ENCODE assay signal across 17 cellular contexts in genomic region chr6:130459316-130459715, GRCh38.
DNase-seq lines count a peak whose midpoint lies in the region; ATAC-seq and TF ChIP-seq lines count a peak whose summit lies in the region.
"Had no signal": no experiment of that assay in that cellular context is flagged by ENCODE, and none has a peak within 500 bp of the region (broad histone marks: within the 10 kb centered on the region; RNA-seq: fewer than 3 reads in every experiment).

No MANE protein-coding gene starts in this region.

- no peaks in the 10 kb centered on the region for H3K36me3 Mint-ChIP-seq in activated CD4-positive, alpha-beta memory T cell treated with anti-CD3 and anti-CD28 coated beads for 36 hours
- H3K36me3 Mint-ChIP-seq: CD4-positive, CD25-positive, alpha-beta regulatory T cell; CD8-positive, alpha-beta T cell had no signal

- ATAC-seq in IMR-90 (ENCODE audit: low read depth) = no peak
- ATAC-seq: CD8-positive, alpha-beta T cell had no signal

- no peak for TF ChIP-seq POLR2A in IMR-90 (IDR thresholded peaks at IDR 0.05; ENCODE audit: low read depth, low read length)

- no peaks in the 10 kb centered on the region for H3K9me3 ChIP-seq in IMR-90 (ENCODE audit: control insufficient read depth, insufficient read depth, low read length)
- H3K9me3 ChIP-seq: BLaER1, Caco-2, HAP-1 had no signal

- H3K18ac ChIP-seq in IMR-90 (ENCODE audit: low read depth, low read length) = no peak overlapping the region

- no peak for DNase-seq in IMR-90
- DNase-seq in OCI-M1 (lab: John Stamatoyannopoulos, UW) = peak; percentile 26
- DNase-seq in amniotic epithelial cell (ENCODE audit: low read depth) = peak; percentile 65
- no peak for DNase-seq in activated naive CD4-positive, alpha-beta T cell (lab: John Stamatoyannopoulos, UW)
- DNase-seq in 8988T = no peak
- DNase-seq in activated CD4-positive, alpha-beta memory T cell treated with anti-CD3 and anti-CD28 coated beads for 36 hours = no peak
- DNase-seq: Caco-2; CD4-positive, CD25-positive, alpha-beta regulatory T cell; CD8-positive, alpha-beta T cell; DMS153; DND-41; GOT3; HFFc6 had no signal

- POLR2A ChIA-PET in IMR-90 (lab: Charles Lee; ENCODE audit: unreplicated experiment) = no interaction called here
- POLR2A ChIA-PET in activated CD4-positive, alpha-beta memory T cell treated with anti-CD3 and anti-CD28 coated beads for 36 hours (lab: Charles Lee) = no interaction called here

- H3K4ac ChIP-seq in IMR-90 (ENCODE audit: low read depth, low read length) = no peak overlapping the region

- H3K23ac ChIP-seq in IMR-90 (ENCODE audit: low read depth, low read length) = no peak overlapping the region

- no peaks in the 10 kb centered on the region for H3K4me1 ChIP-seq in IMR-90 (ENCODE audit: control insufficient read depth, insufficient read depth, low read length)
- H3K4me1 ChIP-seq: Caco-2, HAP-1 had no signal

- H3K27ac Mint-ChIP-seq in activated CD4-positive, alpha-beta memory T cell treated with anti-CD3 and anti-CD28 coated beads for 36 hours = no peak overlapping the region
- H3K27ac Mint-ChIP-seq: B cell; CD8-positive, alpha-beta T cell; HFFc6 had no signal

- H3K4me1 Mint-ChIP-seq in activated CD4-positive, alpha-beta memory T cell treated with anti-CD3 and anti-CD28 coated beads for 36 hours (ENCODE audit: low read depth) = no peaks in the 10 kb centered on the region
- H3K4me1 Mint-ChIP-seq: B cell had no signal

- no peak overlapping the region for H3K56ac ChIP-seq in IMR-90 (ENCODE audit: extremely low read depth, insufficient read depth, low read length)

- CTCF ChIA-PET in IMR-90 (lab: Yijun Ruan, JAX) = no interaction called here
- CTCF ChIA-PET in activated CD4-positive, alpha-beta memory T cell treated with anti-CD3 and anti-CD28 coated beads for 36 hours (lab: Charles Lee) = no interaction called here

- in situ Hi-C loops in IMR-90 (cut with MboI; ENCODE audit: low sequenced_read_pairs) = no loop called here

- H2BK15ac ChIP-seq in IMR-90 (ENCODE audit: low read depth, low read length) = no peak overlapping the region

- no peaks in the 10 kb centered on the region for H3K9me3 Mint-ChIP-seq in activated CD4-positive, alpha-beta memory T cell treated with anti-CD3 and anti-CD28 coated beads for 36 hours
- H3K9me3 Mint-ChIP-seq: CD8-positive, alpha-beta T cell; HFFc6 had no signal

- no peaks in the 10 kb centered on the region for H3K27me3 ChIP-seq in IMR-90 (ENCODE audit: control insufficient read depth, insufficient read depth, low read length)
- H3K27me3 ChIP-seq: BLaER1 had no signal

- no peak overlapping the region for H3K4me3 Mint-ChIP-seq in activated CD4-positive, alpha-beta memory T cell treated with anti-CD3 and anti-CD28 coated beads for 36 hours
- H3K4me3 Mint-ChIP-seq: B cell; CD4-positive, CD25-positive, alpha-beta regulatory T cell; CD8-positive, alpha-beta T cell; HFFc6 had no signal

- no peaks in the 10 kb centered on the region for H3K9me1 ChIP-seq in IMR-90 (ENCODE audit: insufficient read depth, low read length)

- H4K8ac ChIP-seq in IMR-90 (ENCODE audit: low read depth in 2 of 2, low read length in 2 of 2) = no peak overlapping the region

- H3K27ac ChIP-seq in IMR-90 (ENCODE audit: insufficient read depth, low read length) = no peak overlapping the region
- H3K27ac ChIP-seq: BLaER1, C4-2B had no signal

- no peak overlapping the region for H3K9ac ChIP-seq in IMR-90 (ENCODE audit: low read depth, low read length)
- H3K9ac ChIP-seq: BLaER1 had no signal

- H4K20me1 ChIP-seq in IMR-90 (ENCODE audit: insufficient read depth, low read length) = no peaks in the 10 kb centered on the region
- H4K20me1 ChIP-seq: BLaER1 had no signal

- 60% methylated on average over 2 of the region's 5 CpGs; no CpG with 5 or more reads in 1 of the 2 experiments for WGBS in IMR-90 (ENCODE audit: extremely low coverage in 2 of 2, insufficient read length in 1 of 2), 2 experiments

- H2BK20ac ChIP-seq in IMR-90 (ENCODE audit: low read depth, low read length) = no peak overlapping the region

- BruUV-seq in IMR-90 (replicated peaks; lab: Mats Ljungman, UMichigan) = no TSS peak

- intact Hi-C loops in IMR-90 (cut with micrococcal nuclease) = no loop called here
- intact Hi-C loops in activated CD4-positive, alpha-beta memory T cell treated with anti-CD3 and anti-CD28 coated beads for 36 hours (cut with micrococcal nuclease) = no loop called here

- H2AK5ac ChIP-seq in IMR-90 (ENCODE audit: low read depth, low read length) = no peak overlapping the region

- H2AFZ ChIP-seq in IMR-90 (replicated peaks; ENCODE audit: low read length, poor library complexity) = no peak overlapping the region

- H3K4me2 ChIP-seq in IMR-90 (ENCODE audit: low read depth, low read length) = no peak overlapping the region
- H3K4me2 ChIP-seq: BLaER1 had no signal

- no peak overlapping the region for H3K4me3 ChIP-seq in IMR-90 (ENCODE audit: insufficient read depth, low read depth, low read length)
- H3K4me3 ChIP-seq: BLaER1, HAP-1 had no signal

- TF ChIP-seq CTCF in IMR-90 (conservative IDR thresholded peaks at IDR 0.05; ENCODE audit: low read depth, low read length) = no peak

- no peak overlapping the region for H2BK120ac ChIP-seq in IMR-90 (ENCODE audit: low read depth, low read length)

- TF ChIP-seq RAD21 in IMR-90 (IDR thresholded peaks at IDR 0.05; ENCODE audit: low read length) = no peak

- no peaks in the 10 kb centered on the region for H3K27me3 Mint-ChIP-seq in activated CD4-positive, alpha-beta memory T cell treated with anti-CD3 and anti-CD28 coated beads for 36 hours
- H3K27me3 Mint-ChIP-seq: CD4-positive, CD25-positive, alpha-beta regulatory T cell had no signal

- H3K79me1 ChIP-seq in IMR-90 (ENCODE audit: low read depth in 1 of 2, low read length in 2 of 2) = no peaks in the 10 kb centered on the region

- no peak overlapping the region for H2BK5ac ChIP-seq in IMR-90 (ENCODE audit: low read depth, low read length, poor library complexity, severe bottlenecking)

- no peak overlapping the region for H4K91ac ChIP-seq in IMR-90 (ENCODE audit: insufficient read depth, low read depth, low read length)

- no peak overlapping the region for H4K5ac ChIP-seq in IMR-90 (ENCODE audit: low read depth, low read length)

- no peaks in the 10 kb centered on the region for H3K36me3 ChIP-seq in IMR-90 (ENCODE audit: control insufficient read depth, insufficient read depth, low read length)
- H3K36me3 ChIP-seq: BLaER1, HAP-1 had no signal

- H3K14ac ChIP-seq in IMR-90 (replicated peaks; ENCODE audit: low read depth, low read length) = 0 out of 2 replicates have a peak overlapping the region, but pooled peaks have one; percentile 52

- dilution Hi-C loops in IMR-90 (cut with HindIII; ENCODE audit: low sequenced_read_pairs, unreplicated experiment) = no loop called here

- H2AK9ac ChIP-seq in IMR-90 (replicated peaks; ENCODE audit: low read depth, low read length, poor library complexity) = no peak overlapping the region

TF ChIP-seq in IMR-90, 13 proteins besides CTCF, POLR2A, EP300 and RAD21:
- TF ChIP-seq RFX5 (IDR thresholded peaks at IDR 0.05; ENCODE audit: low read depth, low read length) (no peak), USF2 (IDR thresholded peaks at IDR 0.05; ENCODE audit: low read depth, low read length) (no peak), BHLHE40 (IDR thresholded peaks at IDR 0.05; ENCODE audit: low read depth, low read length) (no peak)

Comparison
In these comparisons a context has a peak if more than half of its experiments do, and no peak if none do; other contexts are left out.
1. DNase-seq: peak in OCI-M1 (single experiment) and amniotic epithelial cell (single experiment); none in IMR-90 (single experiment), activated naive CD4-positive, alpha-beta T cell (0 of 4), 8988T (single experiment) and activated CD4-positive, alpha-beta memory T cell treated with anti-CD3 and anti-CD28 coated beads for 36 hours (single experiment).